In genomic region chr11:60193687-60194433, GRCh38 we compare ENCODE assay signal across 8 cellular contexts. TPM values are rescaled to one million over a fixed set of nuclear protein-coding genes. Genes with fewer than 3 reads are reported as not detected.
DNase-seq lines count a peak whose midpoint lies in the region; ATAC-seq and TF ChIP-seq lines count a peak whose summit lies in the region.

No MANE protein-coding gene starts in this region.

- ATAC-seq in GM18508 (IDR thresholded peaks at IDR 0.05; ENCODE audit: insufficient read depth, unreplicated experiment) (peak; percentile 63), HG03095 (IDR thresholded peaks at IDR 0.05; ENCODE audit: unreplicated experiment) (peak; percentile 93)
- ATAC-seq in activated CD8-positive, alpha-beta T cell treated with anti-CD3 and anti-CD28 coated beads, Interleukin-2, amount 10 ng/mL, durations not matched to agents 7 days and 5 days = peak; percentile 79

- peak overlapping the region in 1 of 4 donors; percentile 27 for H3K27ac ChIP-seq in transverse colon

- no peak overlapping the region for H3K4me3 Mint-ChIP-seq in activated CD8-positive, alpha-beta T cell treated with anti-CD3 and anti-CD28 coated beads, Interleukin-2, amount 10 ng/mL, durations not matched to agents 7 days and 5 days
- no peak overlapping the region for H3K4me3 Mint-ChIP-seq in nephron

- no peak overlapping the region for H3K27ac Mint-ChIP-seq in activated CD8-positive, alpha-beta T cell treated with anti-CD3 and anti-CD28 coated beads, Interleukin-2, amount 10 ng/mL, durations not matched to agents 7 days and 5 days
- H3K27ac Mint-ChIP-seq in nephron = peak overlapping the region; percentile 6 to 67 (median 59)

- in situ Hi-C loops in transverse colon (cut with MboI; ENCODE audit: low pct_ligation_motif_present in 1 of 4, low pct_unique_long_range_greater_than_20kb in 1 of 4, low sequenced_read_pairs in 3 of 4) = no loop called here

- POLR2A ChIA-PET in activated CD8-positive, alpha-beta T cell treated with anti-CD3 and anti-CD28 coated beads, Interleukin-2, amount 10 ng/mL, durations not matched to agents 7 days and 5 days (lab: Charles Lee) = no interaction called here

- no peak for TF ChIP-seq EP300 in transverse colon (IDR thresholded peaks at IDR 0.05; ENCODE audit: low read depth)

- H3K36me3 ChIP-seq in transverse colon = no peaks in the 10 kb centered on the region

- CTCF ChIA-PET in activated CD8-positive, alpha-beta T cell treated with anti-CD3 and anti-CD28 coated beads, Interleukin-2, amount 10 ng/mL, durations not matched to agents 7 days and 5 days (lab: Charles Lee) = no interaction called here

- no peaks in the 10 kb centered on the region for H3K27me3 ChIP-seq in transverse colon

- H3K27me3 Mint-ChIP-seq in activated CD8-positive, alpha-beta T cell treated with anti-CD3 and anti-CD28 coated beads, Interleukin-2, amount 10 ng/mL, durations not matched to agents 7 days and 5 days (ENCODE audit: low read depth) = peaks cover 6% of the 10 kb centered on the region
- no peaks in the 10 kb centered on the region for H3K27me3 Mint-ChIP-seq in nephron (ENCODE audit: low read depth)

- H3K9me3 Mint-ChIP-seq in activated CD8-positive, alpha-beta T cell treated with anti-CD3 and anti-CD28 coated beads, Interleukin-2, amount 10 ng/mL, durations not matched to agents 7 days and 5 days (ENCODE audit: insufficient read depth) = peaks cover 3% of the 10 kb centered on the region
- peaks cover 11% of the 10 kb centered on the region for H3K9me3 Mint-ChIP-seq in nephron

- no peaks in the 10 kb centered on the region for H3K4me1 ChIP-seq in transverse colon

- TF ChIP-seq CTCF in epithelial cell of proximal tubule (conservative IDR thresholded peaks at IDR 0.05; ENCODE audit: low read depth, low read length) (peak; percentile 90), nephron (IDR thresholded peaks at IDR 0.05; ENCODE audit: unreplicated experiment in 3 of 3) (peak; percentile 55 to 66 (median 61)), transverse colon (IDR thresholded peaks at IDR 0.05) (peak; percentile 58 to 80 (median 72))

- DNase-seq in AG08396 (ENCODE audit: low spot score) = peak; percentile 39
- peak; percentile 31 for DNase-seq in NCI-H526 treated with DMSO at 0.1 percent for 48 hours (lab: John Stamatoyannopoulos, UW)
- peak; percentile 69 for DNase-seq in activated CD8-positive, alpha-beta T cell treated with anti-CD3 and anti-CD28 coated beads, Interleukin-2, amount 10 ng/mL, durations not matched to agents 7 days and 5 days
- peak; percentile 7 for DNase-seq in epithelial cell of proximal tubule (ENCODE audit: low read depth)
- peak; percentile 54 for DNase-seq in transverse colon

- WGBS in transverse colon (ENCODE audit: low coverage in 1 of 2), 2 donors = 31% methylated on average over 1 of the region's 1 CpG; no CpG with 5 or more reads in 1 of the 2 donors

- TF ChIP-seq POLR2A in transverse colon (IDR thresholded peaks at IDR 0.05) = no peak

- no peaks in the 10 kb centered on the region for H3K36me3 Mint-ChIP-seq in activated CD8-positive, alpha-beta T cell treated with anti-CD3 and anti-CD28 coated beads, Interleukin-2, amount 10 ng/mL, durations not matched to agents 7 days and 5 days (ENCODE audit: low read depth)
- H3K36me3 Mint-ChIP-seq in nephron (ENCODE audit: low read depth) = no peaks in the 10 kb centered on the region

- H3K4me3 ChIP-seq in epithelial cell of proximal tubule (ENCODE audit: low read depth, low read length) (no peak overlapping the region), transverse colon (no peak overlapping the region)

- no peaks in the 10 kb centered on the region for H3K4me1 Mint-ChIP-seq in activated CD8-positive, alpha-beta T cell treated with anti-CD3 and anti-CD28 coated beads, Interleukin-2, amount 10 ng/mL, durations not matched to agents 7 days and 5 days (ENCODE audit: low read depth)
- no peaks in the 10 kb centered on the region for H3K4me1 Mint-ChIP-seq in nephron

- H3K9me3 ChIP-seq in transverse colon = no peaks in the 10 kb centered on the region

- intact Hi-C loops in transverse colon (cut with DNase I; ENCODE audit: low total_unique reads) = no loop called here

RNA-seq across cellular contexts. Expression of gene MS4A6A, which starts 11.0 kb away (rescaled TPM):
- not detected for total RNA-seq in activated CD8-positive, alpha-beta T cell treated with anti-CD3 and anti-CD28 coated beads, Interleukin-2, amount 10 ng/mL, durations not matched to agents 7 days and 5 days
- not detected in 2 replicates for total RNA-seq in epithelial cell of proximal tubule
- total RNA-seq in transverse colon = 10 to 100 TPM in 2 of 4 donors, 1 to 10 TPM in 1, under 1 TPM in 1; 0.75 to 54.3 (median 27.4) TPM

RNA-seq across cellular contexts. Expression of gene MS4A4E, which starts 49.1 kb away (rescaled TPM):
- not detected for total RNA-seq in activated CD8-positive, alpha-beta T cell treated with anti-CD3 and anti-CD28 coated beads, Interleukin-2, amount 10 ng/mL, durations not matched to agents 7 days and 5 days
- total RNA-seq in epithelial cell of proximal tubule = not detected in 2 replicates
- 10 to 100 TPM in 1 of 4 donors, 1 to 10 TPM in 2, under 1 TPM in 1; 0.96 to 50.1 (median 8.0) TPM for total RNA-seq in transverse colon

Comparison
In these comparisons a context has a peak if more than half of its experiments do, and no peak if none do; other contexts are left out.
1. DNase-seq: peak in every context shown above with its lines; median percentile 69 in activated CD8-positive, alpha-beta T cell treated with anti-CD3 and anti-CD28 coated beads, Interleukin-2, amount 10 ng/mL, durations not matched to agents 7 days and 5 days; 54 in transverse colon; 39 in AG08396; 31 in NCI-H526 treated with DMSO at 0.1 percent for 48 hours; 7 in epithelial cell of proximal tubule.